Comparison of ENCODE assay signal across 8 cellular contexts in the genomic region with DNA sequence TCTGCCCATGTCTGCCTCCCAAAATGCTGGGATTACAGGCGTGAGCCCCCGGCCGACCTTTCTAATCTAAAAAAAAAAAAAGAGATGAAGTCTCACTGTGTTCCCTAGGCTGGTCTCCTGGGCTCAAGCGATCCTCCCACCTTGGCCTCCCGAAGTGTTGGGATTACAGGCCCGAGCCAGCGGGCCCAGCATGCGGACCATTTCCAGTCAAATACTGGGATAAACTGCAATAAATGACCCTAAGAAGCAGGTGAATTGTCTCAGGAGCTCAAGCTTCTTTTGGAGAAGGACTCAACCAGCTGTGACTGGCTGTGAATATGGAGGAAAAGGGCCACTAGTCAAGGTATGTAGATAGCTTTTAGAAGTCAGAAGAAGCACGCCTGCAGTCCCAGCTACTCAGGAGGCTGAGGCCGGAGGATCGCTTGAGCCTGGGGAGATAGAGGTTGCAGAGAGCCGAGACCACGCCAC. TPM values are rescaled to one million over a fixed set of nuclear protein-coding genes. Genes with fewer than 3 reads are reported as not detected.
DNase-seq lines count a peak whose midpoint lies in the region; ATAC-seq and TF ChIP-seq lines count a peak whose summit lies in the region.

No MANE protein-coding gene starts in this region.

- no peaks in the 10 kb centered on the region for H3K9me3 ChIP-seq in lower lobe of right lung

- peak overlapping the region; percentile 89 for H3K27ac ChIP-seq in angular gyrus (ENCODE audit: low read depth, low read length)
- peak overlapping the region; percentile 100 for H3K27ac ChIP-seq in lower lobe of right lung
- H3K27ac ChIP-seq in urinary bladder (ENCODE audit: low read depth) = peak overlapping the region; percentile 98

- H3K27me3 ChIP-seq in lower lobe of right lung (ENCODE audit: low read depth) = no peaks in the 10 kb centered on the region

- ATAC-seq in lower lobe of right lung = no peak

- H3K4me3 ChIP-seq in lower lobe of right lung (peak overlapping the region; percentile 74), urinary bladder (ENCODE audit: low read depth, low read length) (peak overlapping the region; percentile 28)

- 67% methylated on average over 13 of the region's 13 CpGs for WGBS in urinary bladder

- peak; percentile 7 for DNase-seq in stimulated activated CD4-positive, alpha-beta T cell treated with anti-CD3 and anti-CD28 coated beads, Interleukin-15, amount 100 ng/mL, for 24 hours
- DNase-seq in stimulated activated CD4-positive, alpha-beta T cell treated with anti-CD3 and anti-CD28 coated beads, Interleukin-4, amount 100 ng/mL, for 1 hour = no peak
- no peak for DNase-seq in lower lobe of right lung
- DNase-seq in NOMO-1 treated with dmso at 0.1 percent for 144 hours (lab: John Stamatoyannopoulos, UW; ENCODE audit: unreplicated experiment) = no peak
- no peak for DNase-seq in SKM-1 (lab: John Stamatoyannopoulos, UW; ENCODE audit: unreplicated experiment)
- DNase-seq in NCI-H1092 (lab: John Stamatoyannopoulos, UW) = no peak

- no peak for TF ChIP-seq CTCF in lower lobe of right lung (IDR thresholded peaks at IDR 0.05)

- intact Hi-C loops in lower lobe of right lung (cut with DNase I) = no loop called here

- H3K4me1 ChIP-seq in lower lobe of right lung (peaks cover 40% of the 10 kb centered on the region), urinary bladder (ENCODE audit: insufficient read depth) (no peaks in the 10 kb centered on the region)

- no peaks in the 10 kb centered on the region for H3K36me3 ChIP-seq in lower lobe of right lung
- no peaks in the 10 kb centered on the region for H3K36me3 ChIP-seq in urinary bladder (ENCODE audit: insufficient read depth)

RNA-seq across cellular contexts. Expression of gene CREM, which starts 0.6 kb away (rescaled TPM):
- total RNA-seq in lower lobe of right lung = 19.3 TPM
- 45.7 TPM for total RNA-seq in urinary bladder
- polyA plus RNA-seq in urinary bladder = 49.3 TPM

RNA-seq across cellular contexts. Expression of gene CUL2, which starts 36.0 kb away (rescaled TPM):
- total RNA-seq in lower lobe of right lung (36.4 TPM), urinary bladder (41.0 TPM)
- polyA plus RNA-seq in urinary bladder = 19.0 TPM
